In genomic region chr2:8216397-8216796, GRCh38 we compare ENCODE assay signal across 17 cellular contexts.
DNase-seq lines count a peak whose midpoint lies in the region; ATAC-seq, FAIRE-seq and TF ChIP-seq lines count a peak whose summit lies in the region.
"Had no signal": no experiment of that assay in that cellular context is flagged by ENCODE, and none has a peak within 500 bp of the region (broad histone marks: within the 10 kb centered on the region; RNA-seq: fewer than 3 reads in every experiment).

No MANE protein-coding gene starts in this region.

- no peaks in the 10 kb centered on the region for H4K20me1 ChIP-seq in K562 (replicated peaks; ENCODE audit: control insufficient read depth, insufficient read depth, low read length)

- no peak for FAIRE-seq in K562 (lab: Jason Lieb, UNC)
- FAIRE-seq: GM12891, GM18507 had no signal

- no peak overlapping the region for H2AFZ ChIP-seq in K562 (ENCODE audit: low read depth, low read length)

- intact Hi-C loops in K562 (cut with micrococcal nuclease) (no loop called here), psoas muscle (cut with DNase I) (loop anchor here in 1 of 2 donors (10.0 kb wide), 1 partner anchor 468 kb away; the partner anchor contains the start of gene ID2)

- H3K79me2 ChIP-seq in K562 (ENCODE audit: control insufficient read depth, insufficient read depth, low read length): no peaks in the 10 kb centered on the region

- no peak for TF ChIP-seq RAD21 in K562 (CRISPR knock-in tag; conservative IDR thresholded peaks at IDR 0.05 in 1 of 2, IDR thresholded peaks at IDR 0.05 in 1 of 2)

- CTCF ChIA-PET in K562 (lab: Yijun Ruan, JAX; ENCODE audit: low intra/inter-chr PET ratio): no interaction called here

- no peak overlapping the region for H3K4me3 Mint-ChIP-seq in nephron

- H3K27ac Mint-ChIP-seq in nephron: peak overlapping the region in 2 of 3 experiments; percentile 40

- H3K9ac ChIP-seq in K562 (ENCODE audit: insufficient read depth in 1 of 2, low read depth in 2 of 2, low read length in 2 of 2): no peak overlapping the region
- H3K9ac ChIP-seq: KMS-11 had no signal

- BruUV-seq in K562 (replicated peaks; lab: Mats Ljungman, UMichigan): no TSS peak

- WGBS in K562 (ENCODE audit: insufficient coverage, low coverage, missing lambda C conversion rate): 0% methylated on average over 1 of the region's 1 CpG
- 65 to 74% (median 70%) methylated on average over 1 of the region's 1 CpG for WGBS in psoas muscle, 3 donors

- no peak overlapping the region for H3K4me2 ChIP-seq in K562 (ENCODE audit: insufficient read depth, low read length)
- H3K4me2 ChIP-seq: KMS-11 had no signal

- H3K9me3 ChIP-seq in K562 (replicated peaks; ENCODE audit: control insufficient read depth, insufficient read depth, low read depth, low read length) (no peaks in the 10 kb centered on the region), psoas muscle (no peaks in the 10 kb centered on the region)

- POLR2A ChIA-PET in K562 (lab: Yijun Ruan, JAX): no interaction called here

- H3K9me3 Mint-ChIP-seq in nephron: peaks cover 3% of the 10 kb centered on the region

- no peaks in the 10 kb centered on the region for H3K36me3 ChIP-seq in K562 (ENCODE audit: control insufficient read depth, insufficient read depth, low read length)
- H3K36me3 ChIP-seq in psoas muscle (ENCODE audit: insufficient read depth in 1 of 2, low read depth in 1 of 2): no peaks in the 10 kb centered on the region

- peaks cover 9 to 16% of the 10 kb centered on the region in 2 experiments; a peak in 4 of 5 replicates for H3K27me3 ChIP-seq in K562 (ENCODE audit: control insufficient read depth in 2 of 2, insufficient read depth in 2 of 2, low read length in 2 of 2)
- no peaks in the 10 kb centered on the region for H3K27me3 ChIP-seq in psoas muscle (ENCODE audit: insufficient read depth in 3 of 3, low read length in 2 of 3)

- H3K27ac ChIP-seq in K562 (ENCODE audit: extremely low read depth, low read depth, low read length): no peak overlapping the region
- H3K27ac ChIP-seq in psoas muscle: no peak overlapping the region
- H3K27ac ChIP-seq: C4-2B, KMS-11 had no signal

- H3K27me3 Mint-ChIP-seq in nephron (ENCODE audit: low read depth): peaks cover 10% of the 10 kb centered on the region

- no peak for ATAC-seq in K562
- ATAC-seq in psoas muscle: no peak
- ATAC-seq: HCT116 had no signal

- peak; percentile 49 for DNase-seq in AG10803 (ENCODE audit: low read depth)
- no peak for DNase-seq in K562 (ENCODE audit: extremely low read depth in 1 of 4, low spot score in 3 of 4)
- DNase-seq in fibroblast of pulmonary artery (ENCODE audit: low read depth): peak; percentile 20
- DNase-seq in occipital lobe (lab: John Stamatoyannopoulos, UW): no peak
- no peak for DNase-seq in psoas muscle
- DNase-seq in hepatic stellate cell (ENCODE audit: low spot score): no peak
- no peak for DNase-seq in HuH-7.5 (ENCODE audit: low spot score)
- DNase-seq: GDM1, NCI-H1048, NCI-H1436 treated with DMSO at 0.1 percent for 48 hours, NCI-H2081 had no signal

- peaks cover 34% of the 10 kb centered on the region for H3K4me1 Mint-ChIP-seq in nephron

- H3K9me1 ChIP-seq in K562 (ENCODE audit: control insufficient read depth, insufficient read depth, low read length): no peaks in the 10 kb centered on the region

- no peak for TF ChIP-seq CTCF in AG10803 (conservative IDR thresholded peaks at IDR 0.05; ENCODE audit: low read length)
- no peak for TF ChIP-seq CTCF in K562 (IDR thresholded peaks at IDR 0.05 in 2 of 3, conservative IDR thresholded peaks at IDR 0.05 in 1 of 3; ENCODE audit: insufficient read depth in 2 of 3, low read depth in 1 of 3, low read length in 3 of 3)
- no peak for TF ChIP-seq CTCF in fibroblast of pulmonary artery (IDR thresholded peaks at IDR 0.05; ENCODE audit: low read length, missing control alignments)
- no peak for TF ChIP-seq CTCF in nephron (IDR thresholded peaks at IDR 0.05; ENCODE audit: unreplicated experiment in 3 of 3)
- no peak for TF ChIP-seq CTCF in psoas muscle (IDR thresholded peaks at IDR 0.05)

- H3K4me1 ChIP-seq in K562 (replicated peaks in 1 of 2; ENCODE audit: control insufficient read depth in 2 of 2, insufficient read depth in 2 of 2, low read length in 2 of 2) (no peaks in the 10 kb centered on the region), psoas muscle (peaks cover 14% of the 10 kb centered on the region)

- in situ Hi-C loops in K562 (cut with MboI): no loop called here

- H3K4me3 ChIP-seq in AG10803 (ENCODE audit: low read length): no peak overlapping the region
- H3K4me3 ChIP-seq in K562: no peak overlapping the region
- no peak overlapping the region for H3K4me3 ChIP-seq in fibroblast of pulmonary artery (replicated peaks; ENCODE audit: low read depth, low read length)
- H3K4me3 ChIP-seq in psoas muscle: no peak overlapping the region

- no peaks in the 10 kb centered on the region for H3K36me3 Mint-ChIP-seq in nephron (ENCODE audit: low read depth)

- TF ChIP-seq POLR2A in K562 (conservative IDR thresholded peaks at IDR 0.05): no peak

- TF ChIP-seq EP300 in K562 (IDR thresholded peaks at IDR 0.05; ENCODE audit: low read length): no peak

TF ChIP-seq in K562, 482 proteins besides CTCF, POLR2A, EP300 and RAD21 (continues in another document):
- TF ChIP-seq, protein P1, sequence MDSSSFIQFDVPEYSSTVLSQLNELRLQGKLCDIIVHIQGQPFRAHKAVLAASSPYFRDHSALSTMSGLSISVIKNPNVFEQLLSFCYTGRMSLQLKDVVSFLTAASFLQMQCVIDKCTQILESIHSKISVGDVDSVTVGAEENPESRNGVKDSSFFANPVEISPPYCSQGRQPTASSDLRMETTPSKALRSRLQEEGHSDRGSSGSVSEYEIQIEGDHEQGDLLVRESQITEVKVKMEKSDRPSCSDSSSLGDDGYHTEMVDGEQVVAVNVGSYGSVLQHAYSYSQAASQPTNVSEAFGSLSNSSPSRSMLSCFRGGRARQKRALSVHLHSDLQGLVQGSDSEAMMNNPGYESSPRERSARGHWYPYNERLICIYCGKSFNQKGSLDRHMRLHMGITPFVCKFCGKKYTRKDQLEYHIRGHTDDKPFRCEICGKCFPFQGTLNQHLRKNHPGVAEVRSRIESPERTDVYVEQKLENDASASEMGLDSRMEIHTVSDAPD (CRISPR knock-in tag; IDR thresholded peaks at IDR 0.05): no peak
- TF ChIP-seq ZNF143 (CRISPR knock-in tag; IDR thresholded peaks at IDR 0.05) (no peak), SMC3 (conservative IDR thresholded peaks at IDR 0.05; ENCODE audit: insufficient read depth, low read depth, low read length) (no peak), MAFG (tag; conservative IDR thresholded peaks at IDR 0.05) (peak; percentile 56; the same call in 1 of the 2 replicates), C11orf30 (IDR thresholded peaks at IDR 0.05; ENCODE audit: low read depth) (peak; percentile 57; the same call in 1 of the 2 replicates), HOMEZ (CRISPR knock-in tag; IDR thresholded peaks at IDR 0.05) (no peak), ZNF217 (CRISPR knock-in tag; IDR thresholded peaks at IDR 0.05) (no peak), HNRNPL (IDR thresholded peaks at IDR 0.05; ENCODE audit: low read depth, low read length) (no peak), RFX5 (IDR thresholded peaks at IDR 0.05; ENCODE audit: low read depth, low read length) (no peak), TAF15 (IDR thresholded peaks at IDR 0.05; ENCODE audit: low read depth, low read length) (no peak), CUX1 (CRISPR knock-in tag; IDR thresholded peaks at IDR 0.05) (no peak), ARHGAP35 (IDR thresholded peaks at IDR 0.05; ENCODE audit: partially characterized antibody) (no peak)

Comparison
In these comparisons a context has a peak if more than half of its experiments do, and no peak if none do; other contexts are left out.
1. DNase-seq: peak in AG10803 (single experiment) and fibroblast of pulmonary artery (single experiment); none in K562 (0 of 4), occipital lobe (single experiment), psoas muscle (0 of 2), hepatic stellate cell (single experiment) and HuH-7.5 (single experiment).